ENCODE assay signal across 24 cellular contexts in the genomic region with DNA sequence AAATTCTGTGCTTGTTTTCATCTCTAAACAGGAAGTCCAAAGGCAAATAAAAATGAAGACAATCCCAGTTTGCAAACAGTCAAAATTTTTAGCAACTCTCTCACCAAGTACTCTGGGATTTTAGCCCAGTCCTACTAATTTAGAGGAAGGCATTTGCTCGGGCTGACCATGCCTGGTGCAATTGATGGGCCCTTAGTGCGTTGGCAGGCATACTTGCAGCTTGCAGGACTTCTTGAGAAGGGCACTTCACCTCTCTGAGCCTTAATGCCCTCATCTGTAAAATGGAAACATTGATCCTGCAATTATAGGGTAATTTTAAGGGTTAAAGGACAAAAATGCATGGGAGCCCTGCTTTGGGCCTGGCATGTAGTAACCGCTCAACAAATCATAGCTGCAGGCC.
"Had no signal": no experiment of that assay in that cellular context is flagged by ENCODE, and none has a peak within 500 bp of the region (broad histone marks: within the 10 kb centered on the region; RNA-seq: fewer than 3 reads in every experiment).

No MANE protein-coding gene starts in this region.

- H3K27me3 Mint-ChIP-seq: stimulated activated naive CD8-positive, alpha-beta T cell treated with anti-CD3 and anti-CD28 coated beads, Interleukin-15, amount 100 ng/mL, for 72 hours had no signal

- DNase-seq: activated CD4-positive, alpha-beta T cell treated with anti-CD3 and anti-CD28 coated beads, Interleukin-2, amount 50 U/mL, for 4 hours; activated CD8-positive, alpha-beta memory T cell treated with anti-CD3 and anti-CD28 coated beads, Interleukin-2, amount 50 U/mL, for 48 hours; activated naive CD4-positive, alpha-beta T cell treated with anti-CD3 and anti-CD28 coated beads for 36 hours; activated naive CD8-positive, alpha-beta T cell treated with anti-CD3 and anti-CD28 coated beads, Interleukin-2, amount 10 ng/mL, durations not matched to agents 7 days and 5 days; activated T-cell treated with anti-CD3 and anti-CD28 coated beads, Interleukin-2, amount 50 U/mL, for 4 hours; amygdala; cortex of kidney; immature natural killer cell; left lung; ovary; psoas muscle; stimulated activated CD4-positive, alpha-beta T cell treated with anti-CD3 and anti-CD28 coated beads, Interleukin-1b, Interleukin-23, amount 100 ng/mL, for 48 hours; stimulated activated naive CD8-positive, alpha-beta T cell treated with anti-CD3 and anti-CD28 coated beads, Interleukin-15, amount 100 ng/mL, for 72 hours; T-helper 1 cell; T-helper 9 cell had no signal

- H3K79me2 ChIP-seq: hepatocyte had no signal

- H3K27ac ChIP-seq: left lung, ovary, suprapubic skin had no signal

- ATAC-seq: activated T-cell treated with anti-CD3 and anti-CD28 coated beads, Interleukin-2, amount 50 U/mL, for 4 hours; stimulated activated naive CD8-positive, alpha-beta T cell treated with anti-CD3 and anti-CD28 coated beads, Interleukin-15, amount 100 ng/mL, for 72 hours had no signal

- H3K9me3 Mint-ChIP-seq: activated naive CD4-positive, alpha-beta T cell treated with anti-CD3 and anti-CD28 coated beads for 36 hours; activated naive CD8-positive, alpha-beta T cell treated with anti-CD3 and anti-CD28 coated beads, Interleukin-2, amount 10 ng/mL, durations not matched to agents 7 days and 5 days; activated T-cell treated with anti-CD3 and anti-CD28 coated beads, Interleukin-2, amount 50 U/mL, for 4 hours; activated T-helper 2 cell treated with anti-CD3 and anti-CD28 coated beads, Interferon-gamma antibody, Interleukin-2, Interleukin-4, amounts not matched to agents 10 μg/mL and 5 μg/mL and 100 μg/mL, durations not matched to agents 14 hours and 24 hours and 36 hours; endodermal cell; immature natural killer cell; natural killer cell treated with Interleukin-12 subunit alpha and Interleukin-12 subunit beta and Interleukin-15 and Interleukin-18, amount 100 ng/mL, for 72 hours; stimulated activated effector memory CD8-positive, alpha-beta T cell treated with anti-CD3 and anti-CD28 coated beads, Interleukin-12 subunit alpha, Interleukin-12 subunit beta, amount 100 ng/mL, for 72 hours; stimulated activated naive CD8-positive, alpha-beta T cell treated with anti-CD3 and anti-CD28 coated beads, Interleukin-15, amount 100 ng/mL, for 72 hours; WTC11 had no signal

- H2AFZ ChIP-seq: hepatocyte had no signal

- H3K36me3 Mint-ChIP-seq: activated naive CD8-positive, alpha-beta T cell treated with anti-CD3 and anti-CD28 coated beads, Interleukin-2, amount 10 ng/mL, durations not matched to agents 7 days and 5 days; immature natural killer cell; natural killer cell treated with Interleukin-12 subunit alpha and Interleukin-12 subunit beta and Interleukin-15 and Interleukin-18, amount 100 ng/mL, for 72 hours; stimulated activated effector memory CD8-positive, alpha-beta T cell treated with anti-CD3 and anti-CD28 coated beads, Interleukin-12 subunit alpha, Interleukin-12 subunit beta, amount 100 ng/mL, for 72 hours; WTC11 had no signal

- H3K36me3 ChIP-seq: left lung, ovary, right atrium auricular region, suprapubic skin, tibial nerve had no signal

- H3K4me1 Mint-ChIP-seq: immature natural killer cell; stimulated activated effector memory CD8-positive, alpha-beta T cell treated with anti-CD3 and anti-CD28 coated beads, Interleukin-12 subunit alpha, Interleukin-12 subunit beta, amount 100 ng/mL, for 72 hours had no signal

- H3K4me2 ChIP-seq: hepatocyte had no signal

- H3K4me3 ChIP-seq: hepatocyte, left lung, ovary, psoas muscle, right atrium auricular region, suprapubic skin, tibial nerve had no signal

- H3K27ac Mint-ChIP-seq: activated naive CD4-positive, alpha-beta T cell treated with anti-CD3 and anti-CD28 coated beads for 36 hours; activated naive CD8-positive, alpha-beta T cell treated with anti-CD3 and anti-CD28 coated beads, Interleukin-2, amount 10 ng/mL, durations not matched to agents 7 days and 5 days; immature natural killer cell; natural killer cell treated with Interleukin-12 subunit alpha and Interleukin-12 subunit beta and Interleukin-15 and Interleukin-18, amount 100 ng/mL, for 72 hours; stimulated activated effector memory CD8-positive, alpha-beta T cell treated with anti-CD3 and anti-CD28 coated beads, Interleukin-12 subunit alpha, Interleukin-12 subunit beta, amount 100 ng/mL, for 72 hours; stimulated activated naive CD8-positive, alpha-beta T cell treated with anti-CD3 and anti-CD28 coated beads, Interleukin-15, amount 100 ng/mL, for 72 hours; WTC11 had no signal

- H3K9me3 ChIP-seq: left lung, ovary, psoas muscle, right atrium auricular region, suprapubic skin, tibial nerve had no signal

- H3K27me3 ChIP-seq: hepatocyte, left lung, ovary, right atrium auricular region, suprapubic skin, tibial nerve had no signal

- H3K4me1 ChIP-seq: psoas muscle, suprapubic skin had no signal

- H3K4me3 Mint-ChIP-seq: activated naive CD4-positive, alpha-beta T cell treated with anti-CD3 and anti-CD28 coated beads for 36 hours; activated naive CD8-positive, alpha-beta T cell treated with anti-CD3 and anti-CD28 coated beads, Interleukin-2, amount 10 ng/mL, durations not matched to agents 7 days and 5 days; activated T-cell treated with anti-CD3 and anti-CD28 coated beads, Interleukin-2, amount 50 U/mL, for 4 hours; endodermal cell; immature natural killer cell; natural killer cell treated with Interleukin-12 subunit alpha and Interleukin-12 subunit beta and Interleukin-15 and Interleukin-18, amount 100 ng/mL, for 72 hours; stimulated activated effector memory CD8-positive, alpha-beta T cell treated with anti-CD3 and anti-CD28 coated beads, Interleukin-12 subunit alpha, Interleukin-12 subunit beta, amount 100 ng/mL, for 72 hours; stimulated activated naive CD8-positive, alpha-beta T cell treated with anti-CD3 and anti-CD28 coated beads, Interleukin-15, amount 100 ng/mL, for 72 hours; WTC11 had no signal
